Comparison of ENCODE assay signal across 8 cellular contexts in genomic region chr1:64171797-64172281, GRCh38. TPM values are rescaled to one million over a fixed set of nuclear protein-coding genes. Genes with fewer than 3 reads are reported as not detected.
DNase-seq lines count a peak whose midpoint lies in the region; ATAC-seq and TF ChIP-seq lines count a peak whose summit lies in the region.

No MANE protein-coding gene starts in this region.

- peak overlapping the region; percentile 42 for H3K4me2 ChIP-seq in skeletal muscle satellite cell (ENCODE audit: low read length)

- peaks cover 9% of the 10 kb centered on the region for H3K27me3 Mint-ChIP-seq in activated naive CD8-positive, alpha-beta T cell

- H3K27me3 ChIP-seq in skeletal muscle satellite cell (ENCODE audit: control insufficient read depth, insufficient read depth, low read length) = no peaks in the 10 kb centered on the region

- peak overlapping the region; percentile 29 for H3K27ac Mint-ChIP-seq in activated naive CD8-positive, alpha-beta T cell

- no peak overlapping the region for H3K4me3 ChIP-seq in skeletal muscle satellite cell (ENCODE audit: low read length)

- peaks cover 12% of the 10 kb centered on the region for H3K36me3 ChIP-seq in skeletal muscle satellite cell (ENCODE audit: insufficient read depth, low read length)

- no peak for TF ChIP-seq POLR2A in erythroblast (IDR thresholded peaks at IDR 0.05; ENCODE audit: low read length)

- peaks cover 24% of the 10 kb centered on the region for H3K4me1 ChIP-seq in skeletal muscle satellite cell (ENCODE audit: control insufficient read depth, insufficient read depth, low read length)

- peak; percentile 66 for DNase-seq in DMS153 (lab: John Stamatoyannopoulos, UW)
- DNase-seq in HS-27A (ENCODE audit: low read depth) = peak; percentile 61
- no peak for DNase-seq in NCI-H128 (lab: John Stamatoyannopoulos, UW; ENCODE audit: unreplicated experiment)
- no peak for DNase-seq in erythroblast (lab: John Stamatoyannopoulos, UW)

- peak overlapping the region; percentile 4 for H3K9ac ChIP-seq in skeletal muscle satellite cell (ENCODE audit: low read depth, low read length)

- no peaks in the 10 kb centered on the region for H3K9me3 ChIP-seq in skeletal muscle satellite cell (replicated peaks; ENCODE audit: low read length)

- H3K4me1 Mint-ChIP-seq in activated naive CD8-positive, alpha-beta T cell (ENCODE audit: low read depth) = peaks cover 20% of the 10 kb centered on the region

- no peak overlapping the region for H3K4me3 Mint-ChIP-seq in activated naive CD8-positive, alpha-beta T cell

- H3K9me3 Mint-ChIP-seq in activated naive CD8-positive, alpha-beta T cell (ENCODE audit: low read depth) = no peaks in the 10 kb centered on the region

- no peaks in the 10 kb centered on the region for H3K36me3 Mint-ChIP-seq in activated naive CD8-positive, alpha-beta T cell

- peak; percentile 82 for ATAC-seq in GM21447 (IDR thresholded peaks at IDR 0.05; ENCODE audit: unreplicated experiment)
- ATAC-seq in GM18873 (IDR thresholded peaks at IDR 0.05; ENCODE audit: low FRiP score, unreplicated experiment) = no peak

RNA-seq across cellular contexts. Expression of gene UBE2U, which starts 31.6 kb away (rescaled TPM):
- not detected in 2 replicates for total RNA-seq in skeletal muscle satellite cell (2012; rRNA removed)

Comparison
In these comparisons a context has a peak if more than half of its experiments do, and no peak if none do; other contexts are left out.
1. DNase-seq: peak in DMS153 (single experiment) and HS-27A (single experiment); none in NCI-H128 (single experiment) and erythroblast (0 of 2).